ENCODE assay signal across 1 cellular context in the genomic region with DNA sequence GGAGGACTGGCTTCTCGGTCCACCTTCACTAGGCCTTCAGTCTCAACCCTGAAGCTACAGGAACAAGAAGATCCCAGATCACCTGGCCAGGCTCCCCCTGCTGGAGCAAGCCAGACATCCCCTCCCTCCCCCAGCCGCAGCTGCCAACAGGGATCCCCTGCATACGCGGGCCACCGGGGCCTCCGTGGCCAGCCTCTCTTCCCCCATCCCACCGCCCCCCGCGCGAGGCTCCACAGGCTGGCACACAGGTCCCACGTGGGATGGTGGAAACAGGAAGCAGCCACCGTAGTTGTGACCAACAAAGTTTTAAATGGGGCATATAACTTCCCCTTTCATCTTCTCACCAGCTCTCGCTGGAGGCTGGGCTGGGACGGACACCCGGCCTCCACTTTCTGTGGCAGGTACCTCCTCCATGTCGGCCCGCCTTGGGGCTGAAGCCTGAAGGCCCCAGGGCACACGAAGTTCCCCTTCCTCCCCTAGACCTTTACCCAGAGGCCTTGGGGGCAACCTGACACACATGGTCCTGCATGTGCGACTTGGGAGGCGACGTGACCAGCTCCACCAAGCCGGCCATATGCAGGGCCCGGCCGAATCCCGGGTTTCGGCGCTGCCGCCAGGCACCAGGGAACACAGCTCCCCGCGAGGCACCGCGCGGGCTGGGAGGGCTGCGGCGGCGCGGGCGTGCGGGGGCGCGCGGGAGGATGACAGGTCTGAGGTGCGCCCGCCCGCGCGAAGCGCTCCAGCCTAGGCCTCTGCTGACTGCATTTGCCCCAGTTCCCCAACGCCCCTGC.
TF ChIP-seq lines count a peak whose summit lies in the region.

No MANE protein-coding gene starts in this region.

TF ChIP-seq in HCT116, 20 proteins besides CTCF, POLR2A, EP300 and RAD21:
- TF ChIP-seq ZNF274 (IDR thresholded peaks at IDR 0.05; ENCODE audit: low read depth, low read length) = no peak
- TF ChIP-seq JUND (IDR thresholded peaks at IDR 0.05) = no peak
- TF ChIP-seq YY1 (IDR thresholded peaks at IDR 0.05; ENCODE audit: extremely low read depth, insufficient replicate concordance, low read depth, low read length) = no peak
- no peak for TF ChIP-seq ELF1 (IDR thresholded peaks at IDR 0.05; ENCODE audit: borderline replicate concordance, low read depth)
- TF ChIP-seq, protein P1, sequence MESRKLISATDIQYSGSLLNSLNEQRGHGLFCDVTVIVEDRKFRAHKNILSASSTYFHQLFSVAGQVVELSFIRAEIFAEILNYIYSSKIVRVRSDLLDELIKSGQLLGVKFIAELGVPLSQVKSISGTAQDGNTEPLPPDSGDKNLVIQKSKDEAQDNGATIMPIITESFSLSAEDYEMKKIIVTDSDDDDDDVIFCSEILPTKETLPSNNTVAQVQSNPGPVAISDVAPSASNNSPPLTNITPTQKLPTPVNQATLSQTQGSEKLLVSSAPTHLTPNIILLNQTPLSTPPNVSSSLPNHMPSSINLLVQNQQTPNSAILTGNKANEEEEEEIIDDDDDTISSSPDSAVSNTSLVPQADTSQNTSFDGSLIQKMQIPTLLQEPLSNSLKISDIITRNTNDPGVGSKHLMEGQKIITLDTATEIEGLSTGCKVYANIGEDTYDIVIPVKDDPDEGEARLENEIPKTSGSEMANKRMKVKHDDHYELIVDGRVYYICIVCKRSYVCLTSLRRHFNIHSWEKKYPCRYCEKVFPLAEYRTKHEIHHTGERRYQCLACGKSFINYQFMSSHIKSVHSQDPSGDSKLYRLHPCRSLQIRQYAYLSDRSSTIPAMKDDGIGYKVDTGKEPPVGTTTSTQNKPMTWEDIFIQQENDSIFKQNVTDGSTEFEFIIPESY (IDR thresholded peaks at IDR 0.05; ENCODE audit: extremely low read depth, insufficient replicate concordance, low read length) = no peak
- TF ChIP-seq, protein P2, sequence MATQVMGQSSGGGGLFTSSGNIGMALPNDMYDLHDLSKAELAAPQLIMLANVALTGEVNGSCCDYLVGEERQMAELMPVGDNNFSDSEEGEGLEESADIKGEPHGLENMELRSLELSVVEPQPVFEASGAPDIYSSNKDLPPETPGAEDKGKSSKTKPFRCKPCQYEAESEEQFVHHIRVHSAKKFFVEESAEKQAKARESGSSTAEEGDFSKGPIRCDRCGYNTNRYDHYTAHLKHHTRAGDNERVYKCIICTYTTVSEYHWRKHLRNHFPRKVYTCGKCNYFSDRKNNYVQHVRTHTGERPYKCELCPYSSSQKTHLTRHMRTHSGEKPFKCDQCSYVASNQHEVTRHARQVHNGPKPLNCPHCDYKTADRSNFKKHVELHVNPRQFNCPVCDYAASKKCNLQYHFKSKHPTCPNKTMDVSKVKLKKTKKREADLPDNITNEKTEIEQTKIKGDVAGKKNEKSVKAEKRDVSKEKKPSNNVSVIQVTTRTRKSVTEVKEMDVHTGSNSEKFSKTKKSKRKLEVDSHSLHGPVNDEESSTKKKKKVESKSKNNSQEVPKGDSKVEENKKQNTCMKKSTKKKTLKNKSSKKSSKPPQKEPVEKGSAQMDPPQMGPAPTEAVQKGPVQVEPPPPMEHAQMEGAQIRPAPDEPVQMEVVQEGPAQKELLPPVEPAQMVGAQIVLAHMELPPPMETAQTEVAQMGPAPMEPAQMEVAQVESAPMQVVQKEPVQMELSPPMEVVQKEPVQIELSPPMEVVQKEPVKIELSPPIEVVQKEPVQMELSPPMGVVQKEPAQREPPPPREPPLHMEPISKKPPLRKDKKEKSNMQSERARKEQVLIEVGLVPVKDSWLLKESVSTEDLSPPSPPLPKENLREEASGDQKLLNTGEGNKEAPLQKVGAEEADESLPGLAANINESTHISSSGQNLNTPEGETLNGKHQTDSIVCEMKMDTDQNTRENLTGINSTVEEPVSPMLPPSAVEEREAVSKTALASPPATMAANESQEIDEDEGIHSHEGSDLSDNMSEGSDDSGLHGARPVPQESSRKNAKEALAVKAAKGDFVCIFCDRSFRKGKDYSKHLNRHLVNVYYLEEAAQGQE (IDR thresholded peaks at IDR 0.05; ENCODE audit: low read depth) = no peak
- peak; percentile 19 for TF ChIP-seq TCF7L2 (IDR thresholded peaks at IDR 0.05; ENCODE audit: borderline replicate concordance, extremely low read depth, insufficient read depth, insufficient read length)
- TF ChIP-seq, protein P3, sequence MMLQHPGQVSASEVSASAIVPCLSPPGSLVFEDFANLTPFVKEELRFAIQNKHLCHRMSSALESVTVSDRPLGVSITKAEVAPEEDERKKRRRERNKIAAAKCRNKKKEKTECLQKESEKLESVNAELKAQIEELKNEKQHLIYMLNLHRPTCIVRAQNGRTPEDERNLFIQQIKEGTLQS (IDR thresholded peaks at IDR 0.05) = no peak
- TF ChIP-seq CBX3 (IDR thresholded peaks at IDR 0.05; ENCODE audit: low read depth) = no peak
- no peak for TF ChIP-seq SP1 (IDR thresholded peaks at IDR 0.05; ENCODE audit: low read depth)
- TF ChIP-seq EZH2 (IDR thresholded peaks at IDR 0.05) = no peak
- TF ChIP-seq, protein P4, sequence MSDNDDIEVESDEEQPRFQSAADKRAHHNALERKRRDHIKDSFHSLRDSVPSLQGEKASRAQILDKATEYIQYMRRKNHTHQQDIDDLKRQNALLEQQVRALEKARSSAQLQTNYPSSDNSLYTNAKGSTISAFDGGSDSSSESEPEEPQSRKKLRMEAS (IDR thresholded peaks at IDR 0.05) = no peak
- TF ChIP-seq POLR2AphosphoS5 (IDR thresholded peaks at IDR 0.05; ENCODE audit: low read depth, low read length) = 0 out of 2 replicates have a peak, but pooled peaks have one; percentile 25
- TF ChIP-seq ZFX (IDR thresholded peaks at IDR 0.05) = peak; percentile 73
- no peak for TF ChIP-seq SRF (IDR thresholded peaks at IDR 0.05; ENCODE audit: low read depth)
- no peak for TF ChIP-seq EGR1 (IDR thresholded peaks at IDR 0.05; ENCODE audit: low read depth)
- TF ChIP-seq SIN3A (IDR thresholded peaks at IDR 0.05; ENCODE audit: low read depth) = no peak
- no peak for TF ChIP-seq EZH2phosphoT487 (IDR thresholded peaks at IDR 0.05; ENCODE audit: borderline replicate concordance)
- TF ChIP-seq CEBPB (IDR thresholded peaks at IDR 0.05; ENCODE audit: low read depth) = no peak
- TF ChIP-seq FOSL1 (IDR thresholded peaks at IDR 0.05; ENCODE audit: low read depth) = no peak
